ENCODE assay signal across 8 cellular contexts in the genomic region with DNA sequence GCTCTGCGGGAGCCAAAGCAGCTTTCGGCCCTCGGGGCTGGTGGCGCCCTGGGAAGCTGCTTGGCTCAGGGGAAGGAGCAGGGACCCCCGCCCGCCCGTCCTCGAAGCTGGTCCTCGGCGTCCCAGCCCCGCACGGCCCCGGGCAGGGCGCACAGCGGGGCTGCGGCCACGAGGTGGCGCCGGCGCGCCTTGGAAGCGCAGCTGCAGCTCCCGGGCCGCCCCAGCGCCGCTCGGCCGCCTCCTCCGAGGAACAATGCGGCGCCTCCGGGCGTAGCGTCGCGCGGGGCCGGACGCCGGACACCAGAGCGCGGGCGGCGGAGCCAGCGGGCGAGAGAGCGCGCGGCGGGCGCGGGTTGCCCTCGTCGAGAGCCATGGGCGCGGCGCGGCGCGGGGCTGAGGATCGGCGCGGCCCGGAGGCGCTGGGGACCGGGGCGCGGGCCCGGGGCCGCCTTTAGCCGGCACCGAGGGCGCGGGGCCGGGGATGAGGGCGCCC. TPM values are rescaled to one million over a fixed set of nuclear protein-coding genes. Genes with fewer than 3 reads are reported as not detected.
DNase-seq lines count a peak whose midpoint lies in the region; ATAC-seq and TF ChIP-seq lines count a peak whose summit lies in the region.

Gene MGAT5B, plus strand, starts transcription at position 229 of the 493 bp plus-strand sequence. CDS start 626 bp downstream, outside the sequence.

- H3K9ac ChIP-seq in rectal smooth muscle tissue (ENCODE audit: low read length), result no peak within 1 kb of the TSS

- H3K9me3 ChIP-seq in adrenal gland (replicated peaks in 1 of 3), result no peaks in the 10 kb centered on the region

- peaks cover 19% of the 10 kb centered on the region for H3K27me3 ChIP-seq in adrenal gland
- peaks cover 18% of the 10 kb centered on the region for H3K27me3 ChIP-seq in rectal smooth muscle tissue (ENCODE audit: control insufficient read depth, insufficient read depth, low read length)

- H3K4me1 ChIP-seq in adrenal gland (replicated peaks in 1 of 2), result no peaks in the 10 kb centered on the region
- no peaks in the 10 kb centered on the region for H3K4me1 ChIP-seq in rectal smooth muscle tissue (ENCODE audit: control insufficient read depth, insufficient read depth, low read length)
- H3K4me1 ChIP-seq in urinary bladder (ENCODE audit: insufficient read depth), result no peaks in the 10 kb centered on the region

- intact Hi-C loops in adrenal gland (cut with DNase I) (loop anchor here (5.0 to 10.0 kb wide), 2 partner anchors 189 to 387 kb away; no protein-coding TSS in a partner anchor), left ventricle myocardium superior (cut with micrococcal nuclease) (loop anchor here (5.0 kb wide), 1 partner anchor 189 kb away; no protein-coding TSS in a partner anchor)

- H3K36me3 ChIP-seq in adrenal gland (replicated peaks in 1 of 2) (no peaks in the 10 kb centered on the region), rectal smooth muscle tissue (ENCODE audit: control insufficient read depth, insufficient read depth, low read length) (no peaks in the 10 kb centered on the region), urinary bladder (ENCODE audit: insufficient read depth) (no peaks in the 10 kb centered on the region)

- ATAC-seq in GM19035 (IDR thresholded peaks at IDR 0.05; ENCODE audit: unreplicated experiment), result peak; percentile 74
- peak; percentile 97 for ATAC-seq in left ventricle myocardium superior

- H3K4me3 ChIP-seq in adrenal gland (peak within 1 kb of the TSS in 1 of 4 donors; percentile 55), rectal smooth muscle tissue (ENCODE audit: low read length) (peak within 1 kb of the TSS; percentile 41), urinary bladder (ENCODE audit: low read depth, low read length) (peak within 1 kb of the TSS; percentile 42)

- TF ChIP-seq CTCF in AG09319 (IDR thresholded peaks at IDR 0.05; ENCODE audit: low read depth, low read length) (peak; percentile 41), adrenal gland (IDR thresholded peaks at IDR 0.05) (peak in 5 of 6 experiments; percentile 24 to 98 (median 89))

- 0 to 1% methylated on average over 52 to 76 of the region's 76 CpGs; no CpG with 5 or more reads in 2 of the 4 donors for WGBS in adrenal gland, 4 donors
- WGBS in urinary bladder, result under 1% methylated on average over 76 of the region's 76 CpGs

- TF ChIP-seq POLR2A in adrenal gland (IDR thresholded peaks at IDR 0.05), result no peak

- no peak within 1 kb of the TSS for H3K27ac ChIP-seq in adrenal gland
- H3K27ac ChIP-seq in rectal smooth muscle tissue (ENCODE audit: low read depth, low read length), result no peak within 1 kb of the TSS
- no peak within 1 kb of the TSS for H3K27ac ChIP-seq in urinary bladder (ENCODE audit: low read depth)

- DNase-seq in AG09319 (ENCODE audit: extremely low read depth, low read depth) (peak; percentile 46), LHCN-M2 (ENCODE audit: low read depth) (peak; percentile 49), T follicular helper cell (ENCODE audit: low read depth) (peak; percentile 65), adrenal gland (peak; percentile 70 to 84 (median 78)), left ventricle myocardium superior (peak; percentile 92)

RNA-seq across cellular contexts. Expression of gene MGAT5B, which starts in this region (rescaled TPM):
- total RNA-seq in LHCN-M2 (2014; rRNA removed) (0.06 and 0.23 TPM in 2 replicates), adrenal gland (under 1 TPM in 7 of 8 donors, not detected in 1; 0.26 to 0.83 (median 0.42) TPM), left ventricle myocardium superior (not detected), urinary bladder (0.63 TPM)
- polyA plus RNA-seq in LHCN-M2 (2012), result 0.16 TPM
- polyA plus RNA-seq in adrenal gland (1 to 10 TPM in 1 of 3 donors, under 1 TPM in 2; 0.24 to 1.0 (median 0.80) TPM), urinary bladder (0.38 TPM)

Comparison
In these comparisons a context has a peak if more than half of its experiments do, and no peak if none do; other contexts are left out.
1. Peak in DNase-seq in LHCN-M2; RNA of the gene not detected or under 1 TPM.
2. Peak in DNase-seq and ATAC-seq in left ventricle myocardium superior; RNA of the gene not detected or under 1 TPM.